Comparison of ENCODE assay signal across 8 cellular contexts in the genomic region with DNA sequence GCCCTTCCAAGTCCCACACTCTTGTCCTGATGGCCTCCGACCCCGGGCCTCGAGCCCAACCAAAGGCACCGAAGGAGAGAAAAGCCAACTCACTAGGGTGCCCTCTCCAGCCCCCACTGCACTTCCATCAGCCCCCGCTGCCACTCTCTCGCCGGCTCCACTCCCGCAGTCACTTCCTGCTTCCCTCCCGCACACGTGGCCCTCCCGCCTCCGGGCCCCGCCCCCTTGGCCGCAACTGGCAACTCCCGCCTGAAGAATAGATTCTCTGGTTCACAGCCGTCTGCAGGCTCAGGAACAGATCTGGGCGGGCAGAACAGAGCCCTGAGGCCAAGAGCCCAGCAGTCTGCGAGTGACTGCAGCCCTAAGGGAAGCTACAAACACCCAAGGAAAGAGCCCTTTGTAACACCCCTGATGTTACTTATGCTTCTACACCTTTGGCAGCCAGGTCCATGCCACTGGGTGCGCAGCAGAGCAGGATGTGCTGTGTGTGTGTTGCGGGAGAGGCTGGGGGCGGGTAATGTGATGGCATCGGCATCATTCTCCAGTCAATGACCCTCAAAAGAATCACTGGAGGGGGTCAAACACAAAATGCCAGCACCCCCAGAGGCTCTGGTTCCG. TPM values are rescaled to one million over a fixed set of nuclear protein-coding genes. Genes with fewer than 3 reads are reported as not detected.
DNase-seq lines count a peak whose midpoint lies in the region; ATAC-seq, FAIRE-seq and TF ChIP-seq lines count a peak whose summit lies in the region.

SLC39A11 (minus strand) TSS at position 171 of the 618 bp plus-strand sequence. CDS start 3,924 bp downstream, outside the sequence.

- H3K27me3 ChIP-seq in keratinocyte (ENCODE audit: control insufficient read depth, extremely low read depth, insufficient read depth, low read length), result peaks cover 8% of the 10 kb centered on the region

- TF ChIP-seq CTCF in keratinocyte (optimal IDR thresholded peaks at IDR 0.05 in 1 of 3, IDR thresholded peaks at IDR 0.05 in 1 of 3, conservative IDR thresholded peaks at IDR 0.05 in 1 of 3; ENCODE audit: extremely low read depth in 1 of 3, insufficient read depth in 2 of 3, low read length in 3 of 3), result peak in 1 of 3 experiments; percentile 5

- H3K27ac ChIP-seq in keratinocyte (ENCODE audit: control insufficient read depth, insufficient read depth, low read length), result peak within 1 kb of the TSS; percentile 42

- peak within 1 kb of the TSS; percentile 98 for H3K4me2 ChIP-seq in keratinocyte (ENCODE audit: control insufficient read depth, extremely low read depth, insufficient read depth, low read depth, low read length)

- ATAC-seq in HG03196 (IDR thresholded peaks at IDR 0.05; ENCODE audit: unreplicated experiment), result peak; percentile 97

- peak within 1 kb of the TSS; percentile 97 for H2AFZ ChIP-seq in keratinocyte (ENCODE audit: control insufficient read depth, low read length)

- FAIRE-seq in keratinocyte (lab: Jason Lieb, UNC), result peak; percentile 20

- DNase-seq in AG08396 (ENCODE audit: low spot score) (peak; percentile 95), NCI-H345 (lab: John Stamatoyannopoulos, UW) (peak; percentile 98), cerebellar cortex (ENCODE audit: low spot score) (peak; percentile 95), keratinocyte (ENCODE audit: low read depth, low spot score) (peak; percentile 38)
- peak; percentile 78 for DNase-seq in activated CD4-positive, CD25-positive, alpha-beta regulatory T cell treated with anti-CD3 and anti-CD28 coated beads, Interleukin-2, amount 50 U/mL, for 16 hours (ENCODE audit: low read depth, low spot score)
- peak; percentile 79 to 83 for DNase-seq in stimulated activated CD4-positive, alpha-beta T cell treated with anti-CD3 and anti-CD28 coated beads, Interleukin-15, amount 100 ng/mL, for 1 hour (ENCODE audit: low read depth in 1 of 2, low spot score in 1 of 2)

- peak within 1 kb of the TSS; percentile 76 for H3K9ac ChIP-seq in keratinocyte (ENCODE audit: control insufficient read depth, extremely low read depth, insufficient read depth, low read length)

- H3K4me3 ChIP-seq in keratinocyte (ENCODE audit: control insufficient read depth in 2 of 3, extremely low read depth in 1 of 3, insufficient read depth in 2 of 3, low read depth in 1 of 3, low read length in 3 of 3), result peak within 1 kb of the TSS; percentile 69 to 81 (median 81)

- dilution Hi-C loops in keratinocyte (cut with MboI; ENCODE audit: extremely low pct_ligation_motif_present, low sequenced_read_pairs), result no loop called here

- peak; percentile 86 for TF ChIP-seq POLR2A in GM18951 (IDR thresholded peaks at IDR 0.05; ENCODE audit: extremely low read depth, insufficient read depth, insufficient read length)

- H3K9me3 ChIP-seq in keratinocyte (ENCODE audit: control insufficient read depth, low read depth, low read length), result no peaks in the 10 kb centered on the region

- no peaks in the 10 kb centered on the region for H4K20me1 ChIP-seq in keratinocyte (ENCODE audit: control insufficient read depth, extremely low read depth, insufficient read depth, low read length)

- no peaks in the 10 kb centered on the region for H3K79me2 ChIP-seq in keratinocyte (ENCODE audit: control insufficient read depth, insufficient read depth, low read length)

- no peaks in the 10 kb centered on the region for H3K9me1 ChIP-seq in keratinocyte (ENCODE audit: control insufficient read depth, extremely low read depth, insufficient read depth, low read length)

- H3K36me3 ChIP-seq in keratinocyte (ENCODE audit: control insufficient read depth in 2 of 2, extremely low read depth in 1 of 2, insufficient read depth in 2 of 2, low read length in 2 of 2), result no peaks in the 10 kb centered on the region

- peaks cover 12% of the 10 kb centered on the region for H3K4me1 ChIP-seq in keratinocyte (ENCODE audit: control insufficient read depth, extremely low read depth, insufficient read depth, low read length)

- in situ Hi-C loops in GM18951 (cut with MboI; ENCODE audit: low sequenced_read_pairs, unreplicated experiment), result no loop called here

RNA-seq across cellular contexts. Expression of gene SLC39A11, which starts in this region (rescaled TPM):
- polyA plus RNA-seq in keratinocyte, result 11.5 to 19.3 TPM (median 12.6 TPM) in 3 replicates
- 23.3 TPM for polyA plus RNA-seq in keratinocyte (2011; ENCODE audit: low read depth)
- 11.9 and 12.6 TPM in 2 replicates for polyA plus RNA-seq in keratinocyte (2011; cell fraction: cytosol; rRNA removed)
- 27.4 and 31.4 TPM in 2 replicates for polyA plus RNA-seq in keratinocyte (2011; cell fraction: nucleus; rRNA removed)
- polyA plus RNA-seq in keratinocyte (2012; ENCODE audit: low replicate concordance), result 13.9 and 28.2 TPM in 2 replicates
- polyA minus RNA-seq in keratinocyte, result 24.0 to 38.8 TPM (median 28.3 TPM) in 3 replicates
- 29.4 TPM for polyA minus RNA-seq in keratinocyte (2011; cell fraction: cytosol; rRNA and poly(A)+ RNA removed)
- polyA minus RNA-seq in keratinocyte (2011; cell fraction: nucleus; rRNA and poly(A)+ RNA removed), result 21.1 and 43.2 TPM in 2 replicates

Comparison
In these comparisons a context has a peak if more than half of its experiments do, and no peak if none do; other contexts are left out.
1. Peak in every context shown above with its lines: DNase-seq, ATAC-seq, H3K4me3 ChIP-seq and H3K27ac ChIP-seq.
2. DNase-seq: peak in every context shown above with its lines; median percentile 98 in NCI-H345; 95 in AG08396; 95 in cerebellar cortex; 81 in stimulated activated CD4-positive, alpha-beta T cell treated with anti-CD3 and anti-CD28 coated beads, Interleukin-15, amount 100 ng/mL, for 1 hour; 78 in activated CD4-positive, CD25-positive, alpha-beta regulatory T cell treated with anti-CD3 and anti-CD28 coated beads, Interleukin-2, amount 50 U/mL, for 16 hours; 38 in keratinocyte.